In the genomic region with DNA sequence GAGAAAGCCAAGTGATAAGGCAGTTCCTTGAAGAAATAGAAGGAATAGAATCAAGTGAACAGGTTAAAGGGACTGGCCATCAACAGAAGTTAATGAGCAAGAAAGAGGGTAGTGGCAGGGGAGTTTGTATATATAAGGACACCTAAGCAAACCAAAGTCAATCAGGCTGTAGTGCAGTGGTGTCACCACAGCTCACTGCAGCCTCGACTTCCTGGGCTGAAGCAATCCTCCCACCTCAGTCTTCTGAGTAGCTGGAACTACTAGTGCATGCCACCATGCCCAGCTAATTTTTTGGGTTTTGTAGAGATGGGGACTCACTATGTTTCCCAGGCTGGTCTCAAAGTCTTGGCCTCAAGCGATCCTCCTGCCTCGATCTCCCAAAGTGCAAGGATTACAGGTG, we compare ENCODE assay signal across 23 cellular contexts.
"Had no signal": no experiment of that assay in that cellular context is flagged by ENCODE, and none has a peak within 500 bp of the region (broad histone marks: within the 10 kb centered on the region; RNA-seq: fewer than 3 reads in every experiment).

No MANE protein-coding gene starts in this region.

- H3K9me3 ChIP-seq: adrenal gland, colonic mucosa, left lung, lower lobe of right lung, mucosa of descending colon, stomach, thyroid gland, upper lobe of left lung, vagina had no signal

- H3K27ac ChIP-seq: adrenal gland, cardiac muscle cell, colonic mucosa, dorsolateral prefrontal cortex, lower lobe of right lung, stomach, thyroid gland, upper lobe of left lung, vagina, VCaP had no signal

- H3K36me3 ChIP-seq: cardiac muscle cell, colonic mucosa had no signal

- H3K4me1 ChIP-seq: adrenal gland, colonic mucosa, left lung, lower lobe of right lung, stomach, thyroid gland, upper lobe of left lung, vagina had no signal

- DNase-seq: activated CD4-positive, alpha-beta memory T cell treated with anti-CD3 and anti-CD28 coated beads for 36 hours; activated CD4-positive, alpha-beta T cell treated with anti-CD3 and anti-CD28 coated beads for 4 hours; activated naive CD4-positive, alpha-beta T cell; activated T-cell treated with anti-CD3 and anti-CD28 coated beads for 4 hours; activated T-cell treated with anti-CD3 and anti-CD28 coated beads, Interleukin-2, amount 50 U/mL, for 72 hours; adrenal gland; aorta; cerebellar nuclear complex; colonic mucosa; dorsolateral prefrontal cortex; effector memory CD4-positive, alpha-beta T cell; left lung; lower lobe of right lung; mesendoderm; mucosa of descending colon; small intestine; stimulated activated CD4-positive, alpha-beta T cell treated with anti-CD3 and anti-CD28 coated beads, Interleukin-4, amount 100 ng/mL, for 24 hours; stomach; thyroid gland; upper lobe of left lung had no signal

- H3K4me3 ChIP-seq: adrenal gland, cardiac muscle cell, colonic mucosa, dorsolateral prefrontal cortex, left lung, lower lobe of right lung, mucosa of descending colon, stomach, thyroid gland, upper lobe of left lung, vagina had no signal

- H3K27me3 ChIP-seq: adrenal gland, cardiac muscle cell, colonic mucosa, left lung, stomach, thyroid gland, upper lobe of left lung, vagina had no signal
